ENCODE assay signal across 1 cellular context in the genomic region with DNA sequence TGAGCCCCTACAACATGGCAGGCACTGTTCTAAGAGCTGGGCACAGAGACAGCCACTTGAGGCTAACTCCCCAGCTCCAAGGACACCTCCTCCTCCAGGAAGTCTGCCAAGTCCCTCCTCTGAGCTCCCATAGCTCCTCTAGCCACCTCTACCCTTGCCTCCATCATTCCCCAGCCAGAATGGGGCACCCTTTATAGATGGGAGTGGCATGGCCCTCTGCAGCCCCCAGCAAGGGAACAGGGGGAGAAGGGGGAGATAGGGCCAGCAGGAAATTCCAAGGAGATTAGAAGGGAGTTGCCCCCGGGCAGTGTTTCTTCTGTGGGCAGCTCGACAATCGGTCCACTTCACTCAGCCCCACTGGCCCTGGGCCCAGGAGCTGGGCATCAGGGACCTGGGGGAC.
A peak's percentile ranks its signal among the peaks of the same experiment; 100 is the strongest.
TF ChIP-seq lines count a peak whose summit lies in the region.

No MANE protein-coding gene starts in this region.

TF ChIP-seq in K562, 482 proteins besides CTCF, POLR2A, EP300 and RAD21:
- TF ChIP-seq, protein P1, sequence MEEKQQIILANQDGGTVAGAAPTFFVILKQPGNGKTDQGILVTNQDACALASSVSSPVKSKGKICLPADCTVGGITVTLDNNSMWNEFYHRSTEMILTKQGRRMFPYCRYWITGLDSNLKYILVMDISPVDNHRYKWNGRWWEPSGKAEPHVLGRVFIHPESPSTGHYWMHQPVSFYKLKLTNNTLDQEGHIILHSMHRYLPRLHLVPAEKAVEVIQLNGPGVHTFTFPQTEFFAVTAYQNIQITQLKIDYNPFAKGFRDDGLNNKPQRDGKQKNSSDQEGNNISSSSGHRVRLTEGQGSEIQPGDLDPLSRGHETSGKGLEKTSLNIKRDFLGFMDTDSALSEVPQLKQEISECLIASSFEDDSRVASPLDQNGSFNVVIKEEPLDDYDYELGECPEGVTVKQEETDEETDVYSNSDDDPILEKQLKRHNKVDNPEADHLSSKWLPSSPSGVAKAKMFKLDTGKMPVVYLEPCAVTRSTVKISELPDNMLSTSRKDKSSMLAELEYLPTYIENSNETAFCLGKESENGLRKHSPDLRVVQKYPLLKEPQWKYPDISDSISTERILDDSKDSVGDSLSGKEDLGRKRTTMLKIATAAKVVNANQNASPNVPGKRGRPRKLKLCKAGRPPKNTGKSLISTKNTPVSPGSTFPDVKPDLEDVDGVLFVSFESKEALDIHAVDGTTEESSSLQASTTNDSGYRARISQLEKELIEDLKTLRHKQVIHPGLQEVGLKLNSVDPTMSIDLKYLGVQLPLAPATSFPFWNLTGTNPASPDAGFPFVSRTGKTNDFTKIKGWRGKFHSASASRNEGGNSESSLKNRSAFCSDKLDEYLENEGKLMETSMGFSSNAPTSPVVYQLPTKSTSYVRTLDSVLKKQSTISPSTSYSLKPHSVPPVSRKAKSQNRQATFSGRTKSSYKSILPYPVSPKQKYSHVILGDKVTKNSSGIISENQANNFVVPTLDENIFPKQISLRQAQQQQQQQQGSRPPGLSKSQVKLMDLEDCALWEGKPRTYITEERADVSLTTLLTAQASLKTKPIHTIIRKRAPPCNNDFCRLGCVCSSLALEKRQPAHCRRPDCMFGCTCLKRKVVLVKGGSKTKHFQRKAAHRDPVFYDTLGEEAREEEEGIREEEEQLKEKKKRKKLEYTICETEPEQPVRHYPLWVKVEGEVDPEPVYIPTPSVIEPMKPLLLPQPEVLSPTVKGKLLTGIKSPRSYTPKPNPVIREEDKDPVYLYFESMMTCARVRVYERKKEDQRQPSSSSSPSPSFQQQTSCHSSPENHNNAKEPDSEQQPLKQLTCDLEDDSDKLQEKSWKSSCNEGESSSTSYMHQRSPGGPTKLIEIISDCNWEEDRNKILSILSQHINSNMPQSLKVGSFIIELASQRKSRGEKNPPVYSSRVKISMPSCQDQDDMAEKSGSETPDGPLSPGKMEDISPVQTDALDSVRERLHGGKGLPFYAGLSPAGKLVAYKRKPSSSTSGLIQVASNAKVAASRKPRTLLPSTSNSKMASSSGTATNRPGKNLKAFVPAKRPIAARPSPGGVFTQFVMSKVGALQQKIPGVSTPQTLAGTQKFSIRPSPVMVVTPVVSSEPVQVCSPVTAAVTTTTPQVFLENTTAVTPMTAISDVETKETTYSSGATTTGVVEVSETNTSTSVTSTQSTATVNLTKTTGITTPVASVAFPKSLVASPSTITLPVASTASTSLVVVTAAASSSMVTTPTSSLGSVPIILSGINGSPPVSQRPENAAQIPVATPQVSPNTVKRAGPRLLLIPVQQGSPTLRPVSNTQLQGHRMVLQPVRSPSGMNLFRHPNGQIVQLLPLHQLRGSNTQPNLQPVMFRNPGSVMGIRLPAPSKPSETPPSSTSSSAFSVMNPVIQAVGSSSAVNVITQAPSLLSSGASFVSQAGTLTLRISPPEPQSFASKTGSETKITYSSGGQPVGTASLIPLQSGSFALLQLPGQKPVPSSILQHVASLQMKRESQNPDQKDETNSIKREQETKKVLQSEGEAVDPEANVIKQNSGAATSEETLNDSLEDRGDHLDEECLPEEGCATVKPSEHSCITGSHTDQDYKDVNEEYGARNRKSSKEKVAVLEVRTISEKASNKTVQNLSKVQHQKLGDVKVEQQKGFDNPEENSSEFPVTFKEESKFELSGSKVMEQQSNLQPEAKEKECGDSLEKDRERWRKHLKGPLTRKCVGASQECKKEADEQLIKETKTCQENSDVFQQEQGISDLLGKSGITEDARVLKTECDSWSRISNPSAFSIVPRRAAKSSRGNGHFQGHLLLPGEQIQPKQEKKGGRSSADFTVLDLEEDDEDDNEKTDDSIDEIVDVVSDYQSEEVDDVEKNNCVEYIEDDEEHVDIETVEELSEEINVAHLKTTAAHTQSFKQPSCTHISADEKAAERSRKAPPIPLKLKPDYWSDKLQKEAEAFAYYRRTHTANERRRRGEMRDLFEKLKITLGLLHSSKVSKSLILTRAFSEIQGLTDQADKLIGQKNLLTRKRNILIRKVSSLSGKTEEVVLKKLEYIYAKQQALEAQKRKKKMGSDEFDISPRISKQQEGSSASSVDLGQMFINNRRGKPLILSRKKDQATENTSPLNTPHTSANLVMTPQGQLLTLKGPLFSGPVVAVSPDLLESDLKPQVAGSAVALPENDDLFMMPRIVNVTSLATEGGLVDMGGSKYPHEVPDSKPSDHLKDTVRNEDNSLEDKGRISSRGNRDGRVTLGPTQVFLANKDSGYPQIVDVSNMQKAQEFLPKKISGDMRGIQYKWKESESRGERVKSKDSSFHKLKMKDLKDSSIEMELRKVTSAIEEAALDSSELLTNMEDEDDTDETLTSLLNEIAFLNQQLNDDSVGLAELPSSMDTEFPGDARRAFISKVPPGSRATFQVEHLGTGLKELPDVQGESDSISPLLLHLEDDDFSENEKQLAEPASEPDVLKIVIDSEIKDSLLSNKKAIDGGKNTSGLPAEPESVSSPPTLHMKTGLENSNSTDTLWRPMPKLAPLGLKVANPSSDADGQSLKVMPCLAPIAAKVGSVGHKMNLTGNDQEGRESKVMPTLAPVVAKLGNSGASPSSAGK (IDR thresholded peaks at IDR 0.05): no peak
- peak; percentile 79 for TF ChIP-seq ZFP36 (IDR thresholded peaks at IDR 0.05; ENCODE audit: low read depth, low read length, partially characterized antibody)
- TF ChIP-seq ZBTB7A (IDR thresholded peaks at IDR 0.05; ENCODE audit: borderline replicate concordance, control insufficient read depth, low read depth, low read length): no peak
